In genomic region chr1:168574234-168574633, GRCh38 we compare ENCODE assay signal across 8 cellular contexts. TPM values are rescaled to one million over a fixed set of nuclear protein-coding genes. Genes with fewer than 3 reads are reported as not detected.
DNase-seq lines count a peak whose midpoint lies in the region; FAIRE-seq and TF ChIP-seq lines count a peak whose summit lies in the region.
"Not testable (repeated sequence)": the region's sequence is repeated elsewhere in the genome, so short reads cannot be mapped to it uniquely, and the experiment has no call there.

No MANE protein-coding gene starts in this region.

- not testable (repeated sequence) for H3K79me2 ChIP-seq in hepatocyte

- H3K27me3 ChIP-seq in hepatocyte = not testable (repeated sequence)

- H3K27me3 Mint-ChIP-seq in progenitor cell of endocrine pancreas = not testable (repeated sequence)

- H3K4me1 Mint-ChIP-seq in progenitor cell of endocrine pancreas (ENCODE audit: low read depth) = not testable (repeated sequence)

- not testable (repeated sequence) for H3K4me3 ChIP-seq in Jurkat, Clone E6-1 (ENCODE audit: low read length); hepatocyte

- not testable (repeated sequence) for H2AFZ ChIP-seq in hepatocyte

- H3K27ac ChIP-seq in hepatocyte = not testable (repeated sequence)

- not testable (repeated sequence) for H3K4me2 ChIP-seq in hepatocyte

- not testable (repeated sequence) for H3K4me3 Mint-ChIP-seq in progenitor cell of endocrine pancreas (ENCODE audit: low read depth)

- not testable (repeated sequence) for H3K9me3 Mint-ChIP-seq in progenitor cell of endocrine pancreas (ENCODE audit: low read depth)

- not testable (repeated sequence) for H3K36me3 ChIP-seq in hepatocyte (replicated peaks; ENCODE audit: insufficient read depth, low read depth)

- not testable (repeated sequence) for H3K27ac Mint-ChIP-seq in progenitor cell of endocrine pancreas

- H4K20me1 ChIP-seq in hepatocyte (ENCODE audit: insufficient read depth, poor library complexity, severe bottlenecking) = not testable (repeated sequence)

- peak; percentile 86 for FAIRE-seq in G401.6 (lab: Jason Lieb, UNC)

- TF ChIP-seq CTCF in hepatocyte (IDR thresholded peaks at IDR 0.05; ENCODE audit: poor library complexity) (peak; percentile 39), progenitor cell of endocrine pancreas (IDR thresholded peaks at IDR 0.05; ENCODE audit: unreplicated experiment) (peak; percentile 50)

- not testable (repeated sequence) for H3K36me3 Mint-ChIP-seq in progenitor cell of endocrine pancreas (ENCODE audit: insufficient read depth)

- H3K4me1 ChIP-seq in hepatocyte (ENCODE audit: insufficient read depth) = not testable (repeated sequence)

- DNase-seq in A172 (ENCODE audit: low spot score) = peak; percentile 35
- peak; percentile 36 for DNase-seq in Jurkat, Clone E6-1 (ENCODE audit: low read depth, low spot score)
- peak; percentile 33 for DNase-seq in NOMO-1 treated with DMSO at 0.1 percent for 48 hours (lab: John Stamatoyannopoulos, UW; ENCODE audit: unreplicated experiment)
- DNase-seq in activated CD4-positive, alpha-beta T cell treated with anti-CD3 and anti-CD28 coated beads for 48 hours = peak; percentile 22
- peak; percentile 38 for DNase-seq in dermis blood vessel endothelial cell
- DNase-seq in hepatocyte (ENCODE audit: low spot score); progenitor cell of endocrine pancreas (ENCODE audit: low spot score, unreplicated experiment): not testable (repeated sequence)

- not testable (repeated sequence) for H3K9me3 ChIP-seq in hepatocyte (ENCODE audit: low read depth)

- 5% methylated on average over 4 of the region's 4 CpGs for whole genome bisulfite sequencing in hepatocyte (ENCODE audit: low lambda C conversion rate, missing lambda C conversion rate)

- not testable (repeated sequence) for H3K9me2 ChIP-seq in hepatocyte (replicated peaks; ENCODE audit: insufficient read depth)

RNA-seq across cellular contexts. Expression of gene XCL1, which starts 2.2 kb away (rescaled TPM):
- not detected in 2 replicates for total RNA-seq in A172 (2014; rRNA removed; shearing (Covaris generic))
- polyA plus RNA-seq in Jurkat, Clone E6-1 (2012; ENCODE audit: insufficient read depth, insufficient read length) = not detected
- total RNA-seq in dermis blood vessel endothelial cell (not detected in 2 replicates), hepatocyte (0.23 TPM in 1 of 2 replicates, not detected in the other), progenitor cell of endocrine pancreas (0.44 and 0.91 TPM in 2 replicates)
- polyA plus RNA-seq in hepatocyte = 0.24 and 0.89 TPM in 2 replicates

RNA-seq across cellular contexts. Expression of gene XCL2, which starts 30.4 kb away (rescaled TPM):
- total RNA-seq in A172 (2014; rRNA removed; shearing (Covaris generic)) = not detected in 2 replicates
- not detected for polyA plus RNA-seq in Jurkat, Clone E6-1 (2012; ENCODE audit: insufficient read depth, insufficient read length)
- not detected in 2 replicates for total RNA-seq in dermis blood vessel endothelial cell
- total RNA-seq in hepatocyte = not detected in 2 replicates
- not detected in 2 replicates for polyA plus RNA-seq in hepatocyte
- not detected in 2 replicates for total RNA-seq in progenitor cell of endocrine pancreas
